Comparison of ENCODE assay signal across 14 cellular contexts in genomic region chr6:44192428-44193041, GRCh38. TPM values are rescaled to one million over a fixed set of nuclear protein-coding genes. Genes with fewer than 3 reads are reported as not detected.
DNase-seq lines count a peak whose midpoint lies in the region; ATAC-seq and TF ChIP-seq lines count a peak whose summit lies in the region.
"Had no signal": no experiment of that assay in that cellular context is flagged by ENCODE, and none has a peak within 500 bp of the region (broad histone marks: within the 10 kb centered on the region; RNA-seq: fewer than 3 reads in every experiment).

No MANE protein-coding gene starts in this region.

- H3K4me3 ChIP-seq in effector memory CD4-positive, alpha-beta T cell (ENCODE audit: insufficient read depth, low read depth, low read length, poor library complexity, severe bottlenecking), result no peak overlapping the region
- H3K4me3 ChIP-seq: SJSA1 had no signal

- H3K9me3 ChIP-seq in effector memory CD4-positive, alpha-beta T cell (ENCODE audit: control insufficient read depth, low read length), result no peaks in the 10 kb centered on the region
- H3K9me3 ChIP-seq: SJSA1 had no signal

- TF ChIP-seq CTCF in nephron progenitor cell (IDR thresholded peaks at IDR 0.05), result no peak

- H3K27ac ChIP-seq in effector memory CD4-positive, alpha-beta T cell (ENCODE audit: insufficient read depth, low read length, poor library complexity, severe bottlenecking), result no peak overlapping the region
- H3K27ac ChIP-seq: SJSA1 had no signal

- DNase-seq in D341Med (ENCODE audit: low spot score), result peak; percentile 20
- peak; percentile 58 for DNase-seq in NCI-H146 (lab: John Stamatoyannopoulos, UW)
- peak; percentile 75 for DNase-seq in cardiac septum (ENCODE audit: low spot score)
- DNase-seq in nephron progenitor cell, result no peak
- no peak for DNase-seq in effector memory CD4-positive, alpha-beta T cell
- DNase-seq: activated naive CD8-positive, alpha-beta T cell treated with anti-CD3 and anti-CD28 coated beads for 36 hours; KG1; naive B cell; NCI-H345; stimulated activated CD4-positive, alpha-beta T cell treated with anti-CD3 and anti-CD28 coated beads, Interleukin-2, amount 100 ng/mL, for 24 hours had no signal

- no peaks in the 10 kb centered on the region for H3K4me1 ChIP-seq in effector memory CD4-positive, alpha-beta T cell (ENCODE audit: control insufficient read depth, insufficient read depth, low read length, poor library complexity, severe bottlenecking)
- H3K4me1 ChIP-seq: SJSA1 had no signal

- ATAC-seq in GM18858 (IDR thresholded peaks at IDR 0.05; ENCODE audit: unreplicated experiment) (no peak), HG03097 (IDR thresholded peaks at IDR 0.05; ENCODE audit: low FRiP score, unreplicated experiment) (no peak), HG02938 (IDR thresholded peaks at IDR 0.05; ENCODE audit: unreplicated experiment) (no peak)

- no peaks in the 10 kb centered on the region for H3K36me3 Mint-ChIP-seq in nephron progenitor cell (ENCODE audit: low read depth)
- H3K36me3 Mint-ChIP-seq: activated naive CD8-positive, alpha-beta T cell treated with anti-CD3 and anti-CD28 coated beads for 36 hours; naive B cell had no signal

- intact Hi-C loops in cardiac septum (cut with DNase I), result no loop called here

- H3K27me3 ChIP-seq in effector memory CD4-positive, alpha-beta T cell (replicated peaks; ENCODE audit: control insufficient read depth, insufficient read depth, low read length, poor library complexity, severe bottlenecking), result no peaks in the 10 kb centered on the region
- H3K27me3 ChIP-seq: SJSA1 had no signal

- no peaks in the 10 kb centered on the region for H3K9me3 Mint-ChIP-seq in nephron progenitor cell
- H3K9me3 Mint-ChIP-seq: activated naive CD8-positive, alpha-beta T cell treated with anti-CD3 and anti-CD28 coated beads for 36 hours; naive B cell had no signal

- peaks cover 12% of the 10 kb centered on the region for H3K27me3 Mint-ChIP-seq in nephron progenitor cell (ENCODE audit: low read depth, poor library complexity)
- H3K27me3 Mint-ChIP-seq: activated naive CD8-positive, alpha-beta T cell treated with anti-CD3 and anti-CD28 coated beads for 36 hours had no signal

- peak overlapping the region; percentile 73 for H3K27ac Mint-ChIP-seq in nephron progenitor cell
- H3K27ac Mint-ChIP-seq: activated naive CD8-positive, alpha-beta T cell treated with anti-CD3 and anti-CD28 coated beads for 36 hours had no signal

- H3K4me3 Mint-ChIP-seq in nephron progenitor cell, result no peak overlapping the region
- H3K4me3 Mint-ChIP-seq: activated naive CD8-positive, alpha-beta T cell treated with anti-CD3 and anti-CD28 coated beads for 36 hours had no signal

- H3K4me1 Mint-ChIP-seq in nephron progenitor cell, result peaks cover 19% of the 10 kb centered on the region

- no peaks in the 10 kb centered on the region for H3K36me3 ChIP-seq in effector memory CD4-positive, alpha-beta T cell (ENCODE audit: control insufficient read depth, insufficient read depth, low read length)
- H3K36me3 ChIP-seq: SJSA1 had no signal

RNA-seq across cellular contexts. Expression of gene MYMX, which starts 24.2 kb away (rescaled TPM):
- total RNA-seq in cardiac septum, result 0.30 TPM
- total RNA-seq: activated naive CD8-positive, alpha-beta T cell treated with anti-CD3 and anti-CD28 coated beads for 36 hours had no signal

RNA-seq across cellular contexts. Expression of gene SLC29A1, which starts 30.9 kb away (rescaled TPM):
- 105 TPM for total RNA-seq in cardiac septum

RNA-seq across cellular contexts. Expression of gene CAPN11, which starts 33.9 kb away (rescaled TPM):
- total RNA-seq in cardiac septum, result 0.78 TPM
- total RNA-seq: SJSA1 had no signal

RNA-seq across cellular contexts. Expression of gene HSP90AB1, which starts 54.4 kb away (rescaled TPM):
- total RNA-seq in cardiac septum, result 873 TPM

Comparison
In these comparisons a context has a peak if more than half of its experiments do, and no peak if none do; other contexts are left out.
1. DNase-seq: peak in D341Med (single experiment), NCI-H146 (single experiment) and cardiac septum (single experiment); none in nephron progenitor cell (single experiment) and effector memory CD4-positive, alpha-beta T cell (0 of 3).